Comparison of ENCODE assay signal across 1 cellular context in the genomic region with DNA sequence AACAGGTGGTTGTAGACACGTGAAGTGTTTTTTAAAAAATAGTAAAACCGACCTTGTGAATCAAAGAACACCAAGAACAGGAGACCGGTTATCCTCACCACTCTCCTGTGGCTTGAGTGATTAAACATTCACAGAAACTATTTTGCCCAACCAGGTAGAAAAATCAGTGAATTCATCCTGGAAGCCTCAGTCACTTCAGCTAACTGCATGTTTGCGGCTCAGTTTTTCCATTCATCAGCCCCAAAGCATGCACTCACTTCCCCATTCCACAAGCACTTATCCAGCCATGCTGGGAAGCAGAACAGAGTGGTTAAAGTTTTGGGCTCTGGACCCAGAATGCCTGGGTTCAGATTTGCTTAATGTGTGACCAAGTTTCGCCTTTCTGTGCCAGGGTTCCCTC.
TF ChIP-seq lines count a peak whose summit lies in the region.

No MANE protein-coding gene starts in this region.

TF ChIP-seq in HepG2, 621 proteins besides CTCF, POLR2A, EP300 and RAD21 (continued from another document):
- TF ChIP-seq, protein P1, sequence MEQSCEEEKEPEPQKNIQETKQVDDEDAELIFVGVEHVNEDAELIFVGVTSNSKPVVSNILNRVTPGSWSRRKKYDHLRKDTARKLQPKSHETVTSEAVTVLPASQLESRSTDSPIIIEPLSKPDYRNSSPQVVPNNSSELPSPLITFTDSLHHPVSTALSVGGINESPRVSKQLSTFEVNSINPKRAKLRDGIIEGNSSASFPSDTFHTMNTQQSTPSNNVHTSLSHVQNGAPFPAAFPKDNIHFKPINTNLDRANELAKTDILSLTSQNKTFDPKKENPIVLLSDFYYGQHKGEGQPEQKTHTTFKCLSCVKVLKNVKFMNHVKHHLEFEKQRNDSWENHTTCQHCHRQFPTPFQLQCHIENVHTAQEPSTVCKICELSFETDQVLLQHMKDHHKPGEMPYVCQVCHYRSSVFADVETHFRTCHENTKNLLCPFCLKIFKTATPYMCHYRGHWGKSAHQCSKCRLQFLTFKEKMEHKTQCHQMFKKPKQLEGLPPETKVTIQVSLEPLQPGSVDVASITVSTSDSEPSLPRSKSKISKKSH (CRISPR knock-in tag; IDR thresholded peaks at IDR 0.05; ENCODE audit: borderline replicate concordance) = no peak
- TF ChIP-seq MED1 (CRISPR knock-in tag; IDR thresholded peaks at IDR 0.05) = no peak
- TF ChIP-seq ESRRA (CRISPR knock-in tag; IDR thresholded peaks at IDR 0.05; ENCODE audit: low read depth) = no peak
- no peak for TF ChIP-seq ZNF383 (CRISPR knock-in tag; IDR thresholded peaks at IDR 0.05; ENCODE audit: borderline replicate concordance)
- TF ChIP-seq MATR3 (CRISPR knock-in tag; IDR thresholded peaks at IDR 0.05) = no peak
- TF ChIP-seq ZNF75D (CRISPR knock-in tag; IDR thresholded peaks at IDR 0.05; ENCODE audit: borderline replicate concordance) = no peak
- no peak for TF ChIP-seq SIX4 (CRISPR knock-in tag; IDR thresholded peaks at IDR 0.05)
- TF ChIP-seq GABPB1 (CRISPR knock-in tag; IDR thresholded peaks at IDR 0.05) = no peak
- TF ChIP-seq ZKSCAN8 (CRISPR knock-in tag; IDR thresholded peaks at IDR 0.05; ENCODE audit: borderline replicate concordance) = no peak
- TF ChIP-seq, protein P2, sequence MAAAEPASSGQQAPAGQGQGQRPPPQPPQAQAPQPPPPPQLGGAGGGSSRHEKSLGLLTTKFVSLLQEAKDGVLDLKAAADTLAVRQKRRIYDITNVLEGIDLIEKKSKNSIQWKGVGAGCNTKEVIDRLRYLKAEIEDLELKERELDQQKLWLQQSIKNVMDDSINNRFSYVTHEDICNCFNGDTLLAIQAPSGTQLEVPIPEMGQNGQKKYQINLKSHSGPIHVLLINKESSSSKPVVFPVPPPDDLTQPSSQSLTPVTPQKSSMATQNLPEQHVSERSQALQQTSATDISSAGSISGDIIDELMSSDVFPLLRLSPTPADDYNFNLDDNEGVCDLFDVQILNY (CRISPR knock-in tag; conservative IDR thresholded peaks at IDR 0.05) = no peak
- TF ChIP-seq ZNF614 (CRISPR knock-in tag; IDR thresholded peaks at IDR 0.05; ENCODE audit: borderline replicate concordance) = no peak
- no peak for TF ChIP-seq THAP11 (CRISPR knock-in tag; IDR thresholded peaks at IDR 0.05)
- TF ChIP-seq HNRNPL (IDR thresholded peaks at IDR 0.05; ENCODE audit: low read depth, low read length) = no peak
- no peak for TF ChIP-seq TP53 (CRISPR knock-in tag; conservative IDR thresholded peaks at IDR 0.05)
